ENCODE assay signal across 22 cellular contexts in the genomic region with DNA sequence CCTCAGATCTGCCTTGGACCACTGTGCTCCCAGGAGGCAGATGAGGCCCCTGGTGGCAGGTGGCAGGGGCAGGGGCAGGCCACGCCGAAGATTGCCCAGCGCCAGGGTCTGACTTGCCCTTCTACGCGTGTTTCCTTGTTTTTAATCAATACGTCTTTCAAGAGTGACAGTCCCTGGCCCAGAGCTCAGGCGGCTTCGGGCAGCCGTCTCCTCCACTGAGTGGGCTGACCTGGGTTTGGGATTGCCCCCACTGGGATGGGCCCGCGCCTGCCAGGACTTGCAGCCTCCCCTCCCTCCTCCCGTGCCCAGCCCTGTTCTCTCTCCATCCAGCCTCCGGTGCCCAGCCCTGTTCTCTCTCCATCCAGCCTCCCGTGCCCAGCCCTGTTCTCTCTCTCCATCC. TPM values are rescaled to one million over a fixed set of nuclear protein-coding genes. Genes with fewer than 3 reads are reported as not detected.
DNase-seq lines count a peak whose midpoint lies in the region; ATAC-seq and TF ChIP-seq lines count a peak whose summit lies in the region.
"Had no signal": no experiment of that assay in that cellular context is flagged by ENCODE, and none has a peak within 500 bp of the region (broad histone marks: within the 10 kb centered on the region; RNA-seq: fewer than 3 reads in every experiment).

No MANE protein-coding gene starts in this region.

- H3K4me3 ChIP-seq in heart left ventricle (no peak overlapping the region), mammary epithelial cell (replicated peaks in 1 of 3; ENCODE audit: insufficient read depth in 1 of 3, low read depth in 2 of 3, low read length in 3 of 3) (no peak overlapping the region)
- H3K4me3 ChIP-seq: BLaER1, GM23338 had no signal

- no peaks in the 10 kb centered on the region for H3K27me3 ChIP-seq in heart left ventricle
- H3K27me3 ChIP-seq in mammary epithelial cell (ENCODE audit: insufficient read depth, low read length) = no peaks in the 10 kb centered on the region
- no peaks in the 10 kb centered on the region for H3K27me3 ChIP-seq in foreskin keratinocyte
- H3K27me3 ChIP-seq: BLaER1 had no signal

- CTCF ChIA-PET in mammary epithelial cell (lab: Charles Lee; ENCODE audit: low non-redundant PET) = no interaction called here

- TF ChIP-seq CTCF in heart left ventricle (IDR thresholded peaks at IDR 0.05) (no peak), mammary epithelial cell (conservative IDR thresholded peaks at IDR 0.05 in 1 of 2, IDR thresholded peaks at IDR 0.05 in 1 of 2; ENCODE audit: extremely low read depth in 1 of 2, insufficient read depth in 1 of 2, low read depth in 1 of 2, low read length in 2 of 2) (no peak), foreskin keratinocyte (conservative IDR thresholded peaks at IDR 0.05) (no peak)

- WGBS in heart left ventricle, 4 donors = 91 to 97% (median 96%) methylated on average over 14 of the region's 14 CpGs
- 48% methylated on average over 11 of the region's 14 CpGs for WGBS in mammary epithelial cell (ENCODE audit: low coverage, missing lambda C conversion rate)

- no peaks in the 10 kb centered on the region for H3K79me2 ChIP-seq in mammary epithelial cell (ENCODE audit: insufficient read depth, low read length)

- H3K9me3 ChIP-seq in heart left ventricle = no peaks in the 10 kb centered on the region
- no peaks in the 10 kb centered on the region for H3K9me3 ChIP-seq in mammary epithelial cell (replicated peaks; ENCODE audit: insufficient read depth, low read length)
- H3K9me3 ChIP-seq: BLaER1 had no signal

- TF ChIP-seq POLR2A in heart left ventricle (IDR thresholded peaks at IDR 0.05) = no peak

- dilution Hi-C loops in mammary epithelial cell (cut with HindIII; ENCODE audit: low sequenced_read_pairs) = no loop called here

- no peak overlapping the region for H2AFZ ChIP-seq in mammary epithelial cell (ENCODE audit: low read depth, low read length)
- H2AFZ ChIP-seq: GM23338 had no signal

- H3K4me1 ChIP-seq in heart left ventricle (peaks cover 13 to 49% (median 29%) of the 10 kb centered on the region in 12 donors), mammary epithelial cell (ENCODE audit: insufficient read depth, low read length) (peaks cover 10% of the 10 kb centered on the region), foreskin keratinocyte (no peaks in the 10 kb centered on the region)

- no peak overlapping the region for H3K4me2 ChIP-seq in mammary epithelial cell (ENCODE audit: insufficient read depth, low read depth, low read length)
- H3K4me2 ChIP-seq: GM23338 had no signal

- H3K36me3 ChIP-seq in heart left ventricle (no peaks in the 10 kb centered on the region), mammary epithelial cell (ENCODE audit: insufficient read depth, low read length) (no peaks in the 10 kb centered on the region)
- H3K36me3 ChIP-seq: BLaER1 had no signal

- H3K27ac ChIP-seq in heart left ventricle (no peak overlapping the region), mammary epithelial cell (ENCODE audit: insufficient read depth, low read depth, low read length) (no peak overlapping the region), foreskin keratinocyte (no peak overlapping the region)
- H3K27ac ChIP-seq: BLaER1 had no signal

- DNase-seq in Right ventricle myocardium inferior (ENCODE audit: missing footprints) (peak; percentile 63), heart left ventricle (no peak), mammary epithelial cell (peak; percentile 17), foreskin keratinocyte (no peak), ureter (ENCODE audit: low spot score) (peak; percentile 84), KG1 (lab: John Stamatoyannopoulos, UW) (no peak)
- DNase-seq in stimulated activated CD4-positive, alpha-beta T cell treated with anti-CD3 and anti-CD28 coated beads, Interleukin-2, amount 100 ng/mL, for 48 hours = no peak
- DNase-seq: 8988T, DMS153, DMS79, GDM1, HFFc6 had no signal

- intact Hi-C loops in Right ventricle myocardium inferior (cut with DNase I) = loop anchor here (5.0 kb wide), 1 partner anchor 151 kb away; no protein-coding TSS in a partner anchor
- intact Hi-C loops in heart left ventricle (cut with DNase I) = loop anchor here in 5 of 10 donors (5.0 to 10.0 kb wide), 4 partner anchors 49 to 146 kb away; no protein-coding TSS in a partner anchor
- intact Hi-C loops in mammary epithelial cell (cut with micrococcal nuclease) = no loop called here

- H3K9ac ChIP-seq in mammary epithelial cell (ENCODE audit: insufficient read depth, low read length) = no peak overlapping the region
- H3K9ac ChIP-seq: BLaER1 had no signal

- no peaks in the 10 kb centered on the region for H4K20me1 ChIP-seq in mammary epithelial cell (ENCODE audit: insufficient read depth, low read length)
- H4K20me1 ChIP-seq: BLaER1 had no signal

- no TSS peak for BruUV-seq in mammary epithelial cell (replicated peaks; lab: Mats Ljungman, UMichigan)

- in situ Hi-C loops in mammary epithelial cell (cut with MboI; ENCODE audit: low sequenced_read_pairs in 2 of 2) = no loop called here

- no peak for ATAC-seq in Right ventricle myocardium inferior
- no peak for ATAC-seq in heart left ventricle
- ATAC-seq in foreskin keratinocyte = peak; percentile 27
- ATAC-seq in GM21526 (IDR thresholded peaks at IDR 0.05; ENCODE audit: low FRiP score, unreplicated experiment) = no peak
- ATAC-seq: HCT116 had no signal

RNA-seq across cellular contexts. Expression of a gene that starts 21.2 kb away (rescaled TPM):
- total RNA-seq in Right ventricle myocardium inferior (0.41 TPM), heart left ventricle (under 1 TPM in 2 of 9 donors, not detected in 7; 0.16 to 0.50 TPM), mammary epithelial cell (not detected), foreskin keratinocyte (not detected in 2 replicates), ureter (0.52 TPM)
- polyA plus RNA-seq in heart left ventricle (under 1 TPM; 0.04 to 0.11 TPM), mammary epithelial cell (0.01 TPM), foreskin keratinocyte (not detected in 2 replicates)
- polyA minus RNA-seq in mammary epithelial cell = not detected
- total RNA-seq: A673; CD4-positive, alpha-beta memory T cell; Daoy; H7; HFFc6 had no signal
- polyA plus RNA-seq: AG04450; CD14-positive monocyte; CD4-positive, alpha-beta memory T cell had no signal

Comparison
In these comparisons a context has a peak if more than half of its experiments do, and no peak if none do; other contexts are left out.
1. DNase-seq: peak in Right ventricle myocardium inferior (single experiment), mammary epithelial cell (single experiment) and ureter (single experiment); none in heart left ventricle (0 of 5), foreskin keratinocyte (0 of 2), stimulated activated CD4-positive, alpha-beta T cell treated with anti-CD3 and anti-CD28 coated beads, Interleukin-2, amount 100 ng/mL, for 48 hours (0 of 2) and KG1 (single experiment).